Comparison of ENCODE assay signal across 10 cellular contexts in the genomic region with DNA sequence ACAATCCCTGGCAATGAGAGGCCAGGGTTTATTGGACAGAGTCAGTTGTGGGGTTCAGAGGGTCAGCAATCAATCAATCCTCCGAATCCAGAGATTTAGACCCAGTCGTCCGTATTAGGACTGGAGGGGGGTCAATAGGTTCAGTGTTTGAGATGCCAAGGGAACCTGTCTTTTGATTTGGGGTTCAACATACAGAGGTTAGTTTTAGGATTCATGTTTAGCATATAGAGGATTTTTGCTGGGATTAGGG. TPM values are rescaled to one million over a fixed set of nuclear protein-coding genes. Genes with fewer than 3 reads are reported as not detected.
DNase-seq lines count a peak whose midpoint lies in the region; ATAC-seq and TF ChIP-seq lines count a peak whose summit lies in the region.
"Had no signal": no experiment of that assay in that cellular context is flagged by ENCODE, and none has a peak within 500 bp of the region (broad histone marks: within the 10 kb centered on the region; RNA-seq: fewer than 3 reads in every experiment).

No MANE protein-coding gene starts in this region.

- intact Hi-C loops in adrenal gland (cut with DNase I) (no loop called here), head of caudate nucleus (cut with DNase I) (no loop called here)

- ATAC-seq in activated T-cell treated with anti-CD3 and anti-CD28 coated beads, Interleukin-2, amount 50 U/mL, for 4 hours: no peak

- H3K27me3 Mint-ChIP-seq in activated T-cell treated with anti-CD3 and anti-CD28 coated beads, Interleukin-2, amount 50 U/mL, for 4 hours (ENCODE audit: low read depth): peaks cover 36% of the 10 kb centered on the region

- no peaks in the 10 kb centered on the region for H3K9me3 ChIP-seq in adrenal gland (replicated peaks in 1 of 3)
- no peaks in the 10 kb centered on the region for H3K9me3 ChIP-seq in liver (ENCODE audit: control insufficient read depth in 4 of 4, low read length in 3 of 4)
- H3K9me3 ChIP-seq in tibial nerve: no peaks in the 10 kb centered on the region

- DNase-seq in activated T-cell treated with anti-CD3 and anti-CD28 coated beads, Interleukin-2, amount 50 U/mL, for 4 hours: no peak
- DNase-seq in activated T-cell treated with anti-CD3 and anti-CD28 coated beads, Interleukin-2, amount 50 U/mL, for 1 hour: no peak
- no peak for DNase-seq in adrenal gland
- DNase-seq in tibial nerve (ENCODE audit: low spot score in 2 of 2): no peak
- no peak for DNase-seq in NCI-H526 treated with DMSO at 0.1 percent for 48 hours (lab: John Stamatoyannopoulos, UW)
- no peak for DNase-seq in head of caudate nucleus
- DNase-seq in SKM-1 treated with dmso at 0.1 percent for 144 hours (lab: John Stamatoyannopoulos, UW; ENCODE audit: unreplicated experiment): no peak

- no peak for TF ChIP-seq POLR2A in adrenal gland (IDR thresholded peaks at IDR 0.05)
- no peak for TF ChIP-seq POLR2A in tibial nerve (IDR thresholded peaks at IDR 0.05)

- H3K27ac ChIP-seq in adrenal gland: peak overlapping the region in 4 of 5 donors; percentile 87 to 99 (median 92)
- peak overlapping the region; percentile 93 to 95 for H3K27ac ChIP-seq in liver (ENCODE audit: low read depth in 1 of 2, low read length in 2 of 2)
- H3K27ac ChIP-seq in tibial nerve: peak overlapping the region; percentile 90 to 97 (median 92)

- peak overlapping the region; percentile 98 for H3K4me3 Mint-ChIP-seq in activated T-cell treated with anti-CD3 and anti-CD28 coated beads, Interleukin-2, amount 50 U/mL, for 4 hours

- no peak for TF ChIP-seq RAD21 in liver (IDR thresholded peaks at IDR 0.05)

- 0 to 1% (median 0%) methylated on average over 3 of the region's 3 CpGs for WGBS in adrenal gland, 4 donors
- under 1% methylated on average over 3 of the region's 3 CpGs for WGBS in liver
- WGBS in tibial nerve, 2 donors: 0% methylated on average over 3 of the region's 3 CpGs

- H3K4me3 ChIP-seq in adrenal gland (peak overlapping the region in 3 of 4 donors; percentile 25 to 92 (median 85)), liver (ENCODE audit: low read depth in 1 of 3, low read length in 3 of 3) (peak overlapping the region; percentile 60 to 94 (median 66)), tibial nerve (peak overlapping the region; percentile 59 to 72 (median 66))

- H3K4me1 Mint-ChIP-seq in activated T-cell treated with anti-CD3 and anti-CD28 coated beads, Interleukin-2, amount 50 U/mL, for 4 hours (ENCODE audit: low read depth): peaks cover 31% of the 10 kb centered on the region

- H3K4me1 ChIP-seq in adrenal gland (replicated peaks in 1 of 2) (peaks cover 6 to 30% of the 10 kb centered on the region in 2 donors), liver (ENCODE audit: control insufficient read depth in 4 of 4, insufficient read depth in 4 of 4, low read length in 3 of 4) (peaks cover 6 to 32% (median 22%) of the 10 kb centered on the region in 4 donors), tibial nerve (peaks cover 0 to 38% (median 17%) of the 10 kb centered on the region in 4 donors)

- H3K27me3 ChIP-seq in adrenal gland (peaks cover 3% of the 10 kb centered on the region), liver (ENCODE audit: control insufficient read depth in 4 of 4, insufficient read depth in 4 of 4, low read length in 3 of 4) (no peaks in the 10 kb centered on the region), tibial nerve (peaks cover 0 to 28% of the 10 kb centered on the region in 2 donors)

- H3K36me3 ChIP-seq in adrenal gland (replicated peaks in 1 of 2) (peaks cover 0 to 9% of the 10 kb centered on the region in 2 donors), liver (ENCODE audit: control insufficient read depth in 4 of 4, insufficient read depth in 3 of 4, low read depth in 1 of 4, low read length in 3 of 4) (peaks cover 2 to 11% (median 7%) of the 10 kb centered on the region in 4 donors), tibial nerve (peaks cover 0 to 24% (median 0%) of the 10 kb centered on the region in 3 donors)

- peaks cover 15% of the 10 kb centered on the region for H3K36me3 Mint-ChIP-seq in activated T-cell treated with anti-CD3 and anti-CD28 coated beads, Interleukin-2, amount 50 U/mL, for 4 hours (ENCODE audit: insufficient read depth)

- no peak for TF ChIP-seq EP300 in tibial nerve (IDR thresholded peaks at IDR 0.05)

- no peaks in the 10 kb centered on the region for H3K9me3 Mint-ChIP-seq in activated T-cell treated with anti-CD3 and anti-CD28 coated beads, Interleukin-2, amount 50 U/mL, for 4 hours

- TF ChIP-seq CTCF in adrenal gland (IDR thresholded peaks at IDR 0.05) (no peak), liver (IDR thresholded peaks at IDR 0.05; ENCODE audit: low read depth, low read length, missing input control) (no peak), tibial nerve (IDR thresholded peaks at IDR 0.05) (no peak)

- peak overlapping the region; percentile 72 to 94 for H3K9ac ChIP-seq in liver (ENCODE audit: low read depth in 1 of 2, low read length in 2 of 2)

TF ChIP-seq in liver, 16 proteins besides CTCF, POLR2A, EP300 and RAD21:
- TF ChIP-seq JUND (IDR thresholded peaks at IDR 0.05) (no peak), GABPA (IDR thresholded peaks at IDR 0.05 in 1 of 2, conservative IDR thresholded peaks at IDR 0.05 in 1 of 2) (no peak), EGR1 (IDR thresholded peaks at IDR 0.05; ENCODE audit: low read depth in 2 of 2) (no peak), SP1 (IDR thresholded peaks at IDR 0.05) (no peak), FOXA1 (IDR thresholded peaks at IDR 0.05) (no peak), HNF4A (conservative IDR thresholded peaks at IDR 0.05) (no peak)
- TF ChIP-seq, protein P1, sequence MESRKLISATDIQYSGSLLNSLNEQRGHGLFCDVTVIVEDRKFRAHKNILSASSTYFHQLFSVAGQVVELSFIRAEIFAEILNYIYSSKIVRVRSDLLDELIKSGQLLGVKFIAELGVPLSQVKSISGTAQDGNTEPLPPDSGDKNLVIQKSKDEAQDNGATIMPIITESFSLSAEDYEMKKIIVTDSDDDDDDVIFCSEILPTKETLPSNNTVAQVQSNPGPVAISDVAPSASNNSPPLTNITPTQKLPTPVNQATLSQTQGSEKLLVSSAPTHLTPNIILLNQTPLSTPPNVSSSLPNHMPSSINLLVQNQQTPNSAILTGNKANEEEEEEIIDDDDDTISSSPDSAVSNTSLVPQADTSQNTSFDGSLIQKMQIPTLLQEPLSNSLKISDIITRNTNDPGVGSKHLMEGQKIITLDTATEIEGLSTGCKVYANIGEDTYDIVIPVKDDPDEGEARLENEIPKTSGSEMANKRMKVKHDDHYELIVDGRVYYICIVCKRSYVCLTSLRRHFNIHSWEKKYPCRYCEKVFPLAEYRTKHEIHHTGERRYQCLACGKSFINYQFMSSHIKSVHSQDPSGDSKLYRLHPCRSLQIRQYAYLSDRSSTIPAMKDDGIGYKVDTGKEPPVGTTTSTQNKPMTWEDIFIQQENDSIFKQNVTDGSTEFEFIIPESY (IDR thresholded peaks at IDR 0.05): no peak

RNA-seq across cellular contexts. Expression of gene GMPPA, which starts 0.3 kb away (rescaled TPM):
- total RNA-seq in activated T-cell treated with anti-CD3 and anti-CD28 coated beads, Interleukin-2, amount 50 U/mL, for 4 hours: 10 to 100 TPM; 36.8 to 47.9 (median 46.7) TPM
- total RNA-seq in adrenal gland (10 to 100 TPM; 23.0 to 60.6 (median 26.4) TPM), liver (10 to 100 TPM; 20.2 to 59.4 TPM), tibial nerve (10 to 100 TPM; 18.8 to 29.7 (median 27.8) TPM)
- polyA plus RNA-seq in adrenal gland (10 to 100 TPM; 36.8 to 72.2 (median 38.5) TPM), liver (10 to 100 TPM; 32.6 to 54.3 TPM)

RNA-seq across cellular contexts. Expression of gene ASIC4, which starts 15.3 kb away (rescaled TPM):
- under 1 TPM in 1 of 3 donors, not detected in 2; 0.08 TPM for total RNA-seq in activated T-cell treated with anti-CD3 and anti-CD28 coated beads, Interleukin-2, amount 50 U/mL, for 4 hours
- total RNA-seq in adrenal gland: 1 to 10 TPM in 2 of 8 donors, under 1 TPM in 2, not detected in 4; 0.15 to 2.2 (median 1.1) TPM
- 10 to 100 TPM in 1 of 3 donors, 1 to 10 TPM in 1, under 1 TPM in 1; 0.31 to 16.3 (median 1.8) TPM for polyA plus RNA-seq in adrenal gland
- 1 to 10 TPM in 1 of 2 donors, under 1 TPM in 1; 0.08 to 1.5 TPM for total RNA-seq in liver
- not detected for polyA plus RNA-seq in liver
- 1 to 10 TPM in 1 of 4 donors, under 1 TPM in 1, not detected in 2; 0.42 to 3.0 TPM for total RNA-seq in tibial nerve
- total RNA-seq: Daoy, mesenteric fat pad had no signal

RNA-seq across cellular contexts. Expression of gene CHPF, which starts 44.6 kb away (rescaled TPM):
- 10 to 100 TPM; 38.3 to 42.0 (median 40.3) TPM for total RNA-seq in activated T-cell treated with anti-CD3 and anti-CD28 coated beads, Interleukin-2, amount 50 U/mL, for 4 hours
- total RNA-seq in adrenal gland (100 to 1,000 TPM in 3 of 8 donors, 10 to 100 TPM in 5; 42.0 to 196 (median 88.6) TPM), liver (10 to 100 TPM; 26.5 to 85.2 TPM), tibial nerve (10 to 100 TPM; 51.3 to 91.2 (median 62.9) TPM)
- polyA plus RNA-seq in adrenal gland (10 to 100 TPM in 2 of 3 donors, 1 to 10 TPM in 1; 9.1 to 49.8 (median 44.2) TPM), liver (100 to 1,000 TPM in 1 of 2 donors, 10 to 100 TPM in 1; 31.1 to 135 TPM)

RNA-seq across cellular contexts. Expression of gene TMEM198, which starts 44.8 kb away (rescaled TPM):
- total RNA-seq in activated T-cell treated with anti-CD3 and anti-CD28 coated beads, Interleukin-2, amount 50 U/mL, for 4 hours: 1 to 10 TPM; 3.6 to 4.8 (median 4.3) TPM
- total RNA-seq in adrenal gland (10 to 100 TPM in 5 of 8 donors, 1 to 10 TPM in 3; 6.2 to 16.2 (median 10.4) TPM), liver (1 to 10 TPM; 1.1 to 1.8 TPM), tibial nerve (1 to 10 TPM; 1.6 to 2.4 (median 1.9) TPM)
- polyA plus RNA-seq in adrenal gland (10 to 100 TPM in 2 of 3 donors, 1 to 10 TPM in 1; 7.5 to 12.1 (median 10.2) TPM), liver (1 to 10 TPM in 1 of 2 donors, under 1 TPM in 1; 0.74 to 1.9 TPM)
